In genomic region chr10:94042001-94042813, GRCh38 we compare ENCODE assay signal across 2 cellular contexts.
TF ChIP-seq lines count a peak whose summit lies in the region.

No MANE protein-coding gene starts in this region.

TF ChIP-seq in A549, 52 proteins besides CTCF, POLR2A, EP300 and RAD21 (continued from another document and continues in another):
- TF ChIP-seq, protein P1, sequence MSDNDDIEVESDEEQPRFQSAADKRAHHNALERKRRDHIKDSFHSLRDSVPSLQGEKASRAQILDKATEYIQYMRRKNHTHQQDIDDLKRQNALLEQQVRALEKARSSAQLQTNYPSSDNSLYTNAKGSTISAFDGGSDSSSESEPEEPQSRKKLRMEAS (IDR thresholded peaks at IDR 0.05): peak; percentile 24; the same call in 1 of the 2 replicates
- TF ChIP-seq E2F6 (IDR thresholded peaks at IDR 0.05; ENCODE audit: borderline replicate concordance, low read depth) (no peak), ZFP36 (IDR thresholded peaks at IDR 0.05; ENCODE audit: borderline replicate concordance, partially characterized antibody) (no peak), CBX2 (IDR thresholded peaks at IDR 0.05; ENCODE audit: borderline replicate concordance, low read depth) (no peak), USF2 (IDR thresholded peaks at IDR 0.05) (no peak), PBX3 (IDR thresholded peaks at IDR 0.05) (no peak), HOXB5 (CRISPR knock-in tag; IDR thresholded peaks at IDR 0.05) (peak; percentile 52; the same call in 1 of the 2 replicates), HMGXB4 (CRISPR knock-in tag; IDR thresholded peaks at IDR 0.05; ENCODE audit: borderline replicate concordance) (no peak), FOXS1 (CRISPR knock-in tag; IDR thresholded peaks at IDR 0.05) (no peak), JUN (IDR thresholded peaks at IDR 0.05) (peak; percentile 23 to 87; a peak in 2 of 5 replicates), NFE2L2 (conservative IDR thresholded peaks at IDR 0.05; ENCODE audit: low read length) (no peak), JUNB (IDR thresholded peaks at IDR 0.05) (peak; percentile 80), POLR2AphosphoS2 (conservative IDR thresholded peaks at IDR 0.05; ENCODE audit: low read length) (no peak), ESRRA (IDR thresholded peaks at IDR 0.05; ENCODE audit: borderline replicate concordance, low read length) (no peak), GATA3 (IDR thresholded peaks at IDR 0.05; ENCODE audit: borderline replicate concordance) (peak; percentile 52; the same call in 1 of the 2 replicates), MAFK (IDR thresholded peaks at IDR 0.05; ENCODE audit: partially characterized antibody) (no peak), SMC3 (IDR thresholded peaks at IDR 0.05) (peak; percentile 39), ZNF302 (CRISPR knock-in tag; IDR thresholded peaks at IDR 0.05) (no peak), FOSL2 (IDR thresholded peaks at IDR 0.05) (peak; percentile 79), FOSL2 (CRISPR knock-in tag; IDR thresholded peaks at IDR 0.05) (peak; percentile 81), CBX8 (IDR thresholded peaks at IDR 0.05) (no peak), HEYL (CRISPR knock-in tag; IDR thresholded peaks at IDR 0.05) (peak; percentile 66; the same call in 1 of the 2 replicates), MAZ (IDR thresholded peaks at IDR 0.05; ENCODE audit: borderline replicate concordance, low read depth, low read length) (no peak), CEBPB (IDR thresholded peaks at IDR 0.05) (peak in 1 of 2 experiments; percentile 32; a peak in 1 of 4 replicates), EHF (CRISPR knock-in tag; IDR thresholded peaks at IDR 0.05) (0 out of 2 replicates have a peak, but pooled peaks have one; percentile 33), RNF2 (IDR thresholded peaks at IDR 0.05; ENCODE audit: borderline replicate concordance, low read depth) (no peak), PHF8 (IDR thresholded peaks at IDR 0.05; ENCODE audit: borderline replicate concordance, low read depth) (no peak), CHD4 (IDR thresholded peaks at IDR 0.05; ENCODE audit: borderline replicate concordance) (no peak), SREBF2 (IDR thresholded peaks at IDR 0.05) (no peak)
- TF ChIP-seq, protein P2, sequence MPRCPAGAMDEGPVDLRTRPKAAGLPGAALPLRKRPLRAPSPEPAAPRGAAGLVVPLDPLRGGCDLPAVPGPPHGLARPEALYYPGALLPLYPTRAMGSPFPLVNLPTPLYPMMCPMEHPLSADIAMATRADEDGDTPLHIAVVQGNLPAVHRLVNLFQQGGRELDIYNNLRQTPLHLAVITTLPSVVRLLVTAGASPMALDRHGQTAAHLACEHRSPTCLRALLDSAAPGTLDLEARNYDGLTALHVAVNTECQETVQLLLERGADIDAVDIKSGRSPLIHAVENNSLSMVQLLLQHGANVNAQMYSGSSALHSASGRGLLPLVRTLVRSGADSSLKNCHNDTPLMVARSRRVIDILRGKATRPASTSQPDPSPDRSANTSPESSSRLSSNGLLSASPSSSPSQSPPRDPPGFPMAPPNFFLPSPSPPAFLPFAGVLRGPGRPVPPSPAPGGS (IDR thresholded peaks at IDR 0.05): 0 out of 3 replicates have a peak, but pooled peaks have one; percentile 25
- TF ChIP-seq, protein P3, sequence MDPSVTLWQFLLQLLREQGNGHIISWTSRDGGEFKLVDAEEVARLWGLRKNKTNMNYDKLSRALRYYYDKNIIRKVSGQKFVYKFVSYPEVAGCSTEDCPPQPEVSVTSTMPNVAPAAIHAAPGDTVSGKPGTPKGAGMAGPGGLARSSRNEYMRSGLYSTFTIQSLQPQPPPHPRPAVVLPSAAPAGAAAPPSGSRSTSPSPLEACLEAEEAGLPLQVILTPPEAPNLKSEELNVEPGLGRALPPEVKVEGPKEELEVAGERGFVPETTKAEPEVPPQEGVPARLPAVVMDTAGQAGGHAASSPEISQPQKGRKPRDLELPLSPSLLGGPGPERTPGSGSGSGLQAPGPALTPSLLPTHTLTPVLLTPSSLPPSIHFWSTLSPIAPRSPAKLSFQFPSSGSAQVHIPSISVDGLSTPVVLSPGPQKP (IDR thresholded peaks at IDR 0.05; ENCODE audit: low read depth, low read length): no peak

TF ChIP-seq in WTC11, 78 proteins besides CTCF, POLR2A, EP300 and RAD21 (continued from another document):
- no peak for TF ChIP-seq FOXP4 (CRISPR knock-in tag; IDR thresholded peaks at IDR 0.05)
- no peak for TF ChIP-seq AFF4 (CRISPR knock-in tag; IDR thresholded peaks at IDR 0.05; ENCODE audit: borderline replicate concordance)
- no peak for TF ChIP-seq ESRRA (CRISPR knock-in tag; IDR thresholded peaks at IDR 0.05; ENCODE audit: borderline replicate concordance)
- TF ChIP-seq, protein P4, sequence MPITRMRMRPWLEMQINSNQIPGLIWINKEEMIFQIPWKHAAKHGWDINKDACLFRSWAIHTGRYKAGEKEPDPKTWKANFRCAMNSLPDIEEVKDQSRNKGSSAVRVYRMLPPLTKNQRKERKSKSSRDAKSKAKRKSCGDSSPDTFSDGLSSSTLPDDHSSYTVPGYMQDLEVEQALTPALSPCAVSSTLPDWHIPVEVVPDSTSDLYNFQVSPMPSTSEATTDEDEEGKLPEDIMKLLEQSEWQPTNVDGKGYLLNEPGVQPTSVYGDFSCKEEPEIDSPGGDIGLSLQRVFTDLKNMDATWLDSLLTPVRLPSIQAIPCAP (CRISPR knock-in tag; IDR thresholded peaks at IDR 0.05): no peak
- TF ChIP-seq ZNF232 (CRISPR knock-in tag; IDR thresholded peaks at IDR 0.05): no peak
- no peak for TF ChIP-seq MLX (CRISPR knock-in tag; IDR thresholded peaks at IDR 0.05)
- no peak for TF ChIP-seq NFE2L1 (CRISPR knock-in tag; IDR thresholded peaks at IDR 0.05)
- TF ChIP-seq RELA (CRISPR knock-in tag; IDR thresholded peaks at IDR 0.05; ENCODE audit: borderline replicate concordance): no peak
- no peak for TF ChIP-seq ZNF416 (CRISPR knock-in tag; IDR thresholded peaks at IDR 0.05)
- no peak for TF ChIP-seq ETV6 (CRISPR knock-in tag; IDR thresholded peaks at IDR 0.05)
- TF ChIP-seq KAT7 (CRISPR knock-in tag; IDR thresholded peaks at IDR 0.05; ENCODE audit: borderline replicate concordance): no peak
- TF ChIP-seq, protein P5, sequence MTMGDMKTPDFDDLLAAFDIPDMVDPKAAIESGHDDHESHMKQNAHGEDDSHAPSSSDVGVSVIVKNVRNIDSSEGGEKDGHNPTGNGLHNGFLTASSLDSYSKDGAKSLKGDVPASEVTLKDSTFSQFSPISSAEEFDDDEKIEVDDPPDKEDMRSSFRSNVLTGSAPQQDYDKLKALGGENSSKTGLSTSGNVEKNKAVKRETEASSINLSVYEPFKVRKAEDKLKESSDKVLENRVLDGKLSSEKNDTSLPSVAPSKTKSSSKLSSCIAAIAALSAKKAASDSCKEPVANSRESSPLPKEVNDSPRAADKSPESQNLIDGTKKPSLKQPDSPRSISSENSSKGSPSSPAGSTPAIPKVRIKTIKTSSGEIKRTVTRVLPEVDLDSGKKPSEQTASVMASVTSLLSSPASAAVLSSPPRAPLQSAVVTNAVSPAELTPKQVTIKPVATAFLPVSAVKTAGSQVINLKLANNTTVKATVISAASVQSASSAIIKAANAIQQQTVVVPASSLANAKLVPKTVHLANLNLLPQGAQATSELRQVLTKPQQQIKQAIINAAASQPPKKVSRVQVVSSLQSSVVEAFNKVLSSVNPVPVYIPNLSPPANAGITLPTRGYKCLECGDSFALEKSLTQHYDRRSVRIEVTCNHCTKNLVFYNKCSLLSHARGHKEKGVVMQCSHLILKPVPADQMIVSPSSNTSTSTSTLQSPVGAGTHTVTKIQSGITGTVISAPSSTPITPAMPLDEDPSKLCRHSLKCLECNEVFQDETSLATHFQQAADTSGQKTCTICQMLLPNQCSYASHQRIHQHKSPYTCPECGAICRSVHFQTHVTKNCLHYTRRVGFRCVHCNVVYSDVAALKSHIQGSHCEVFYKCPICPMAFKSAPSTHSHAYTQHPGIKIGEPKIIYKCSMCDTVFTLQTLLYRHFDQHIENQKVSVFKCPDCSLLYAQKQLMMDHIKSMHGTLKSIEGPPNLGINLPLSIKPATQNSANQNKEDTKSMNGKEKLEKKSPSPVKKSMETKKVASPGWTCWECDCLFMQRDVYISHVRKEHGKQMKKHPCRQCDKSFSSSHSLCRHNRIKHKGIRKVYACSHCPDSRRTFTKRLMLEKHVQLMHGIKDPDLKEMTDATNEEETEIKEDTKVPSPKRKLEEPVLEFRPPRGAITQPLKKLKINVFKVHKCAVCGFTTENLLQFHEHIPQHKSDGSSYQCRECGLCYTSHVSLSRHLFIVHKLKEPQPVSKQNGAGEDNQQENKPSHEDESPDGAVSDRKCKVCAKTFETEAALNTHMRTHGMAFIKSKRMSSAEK (CRISPR knock-in tag; IDR thresholded peaks at IDR 0.05; ENCODE audit: borderline replicate concordance): no peak
- TF ChIP-seq, protein P6, sequence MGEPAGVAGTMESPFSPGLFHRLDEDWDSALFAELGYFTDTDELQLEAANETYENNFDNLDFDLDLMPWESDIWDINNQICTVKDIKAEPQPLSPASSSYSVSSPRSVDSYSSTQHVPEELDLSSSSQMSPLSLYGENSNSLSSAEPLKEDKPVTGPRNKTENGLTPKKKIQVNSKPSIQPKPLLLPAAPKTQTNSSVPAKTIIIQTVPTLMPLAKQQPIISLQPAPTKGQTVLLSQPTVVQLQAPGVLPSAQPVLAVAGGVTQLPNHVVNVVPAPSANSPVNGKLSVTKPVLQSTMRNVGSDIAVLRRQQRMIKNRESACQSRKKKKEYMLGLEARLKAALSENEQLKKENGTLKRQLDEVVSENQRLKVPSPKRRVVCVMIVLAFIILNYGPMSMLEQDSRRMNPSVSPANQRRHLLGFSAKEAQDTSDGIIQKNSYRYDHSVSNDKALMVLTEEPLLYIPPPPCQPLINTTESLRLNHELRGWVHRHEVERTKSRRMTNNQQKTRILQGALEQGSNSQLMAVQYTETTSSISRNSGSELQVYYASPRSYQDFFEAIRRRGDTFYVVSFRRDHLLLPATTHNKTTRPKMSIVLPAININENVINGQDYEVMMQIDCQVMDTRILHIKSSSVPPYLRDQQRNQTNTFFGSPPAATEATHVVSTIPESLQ (CRISPR knock-in tag; IDR thresholded peaks at IDR 0.05): no peak
- no peak for TF ChIP-seq ZNF423 (CRISPR knock-in tag; IDR thresholded peaks at IDR 0.05)
- TF ChIP-seq ARID4B (CRISPR knock-in tag; IDR thresholded peaks at IDR 0.05; ENCODE audit: borderline replicate concordance): no peak
